3 cellular contexts compared by ENCODE assay signal in genomic region chr6:85112540-85112939, GRCh38.
TF ChIP-seq lines count a peak whose summit lies in the region.

No MANE protein-coding gene starts in this region.

TF ChIP-seq in A549, 52 proteins besides CTCF, POLR2A, EP300 and RAD21:
- TF ChIP-seq PBX3 (IDR thresholded peaks at IDR 0.05): no peak
- peak; percentile 77 for TF ChIP-seq MAFK (IDR thresholded peaks at IDR 0.05; ENCODE audit: partially characterized antibody)
- TF ChIP-seq HDAC2 (IDR thresholded peaks at IDR 0.05): no peak
- TF ChIP-seq NFE2L2 (conservative IDR thresholded peaks at IDR 0.05; ENCODE audit: low read length): peak; percentile 83
- no peak for TF ChIP-seq EHMT2 (IDR thresholded peaks at IDR 0.05; ENCODE audit: low read depth)
- TF ChIP-seq CHD2 (IDR thresholded peaks at IDR 0.05; ENCODE audit: low read length, partially characterized antibody): no peak
- TF ChIP-seq SREBF2 (IDR thresholded peaks at IDR 0.05): no peak
- TF ChIP-seq TP53 (CRISPR knock-in tag; IDR thresholded peaks at IDR 0.05): no peak
- no peak for TF ChIP-seq ZFP36 (IDR thresholded peaks at IDR 0.05; ENCODE audit: borderline replicate concordance, partially characterized antibody)
- TF ChIP-seq HEYL (CRISPR knock-in tag; IDR thresholded peaks at IDR 0.05): no peak

TF ChIP-seq in IMR-90, 13 proteins besides CTCF, POLR2A, EP300 and RAD21 (continued from another document):
- TF ChIP-seq RFX5 (IDR thresholded peaks at IDR 0.05; ENCODE audit: low read depth, low read length) (no peak), BHLHE40 (IDR thresholded peaks at IDR 0.05; ENCODE audit: low read depth, low read length) (no peak), MAFK (IDR thresholded peaks at IDR 0.05; ENCODE audit: low read depth, low read length) (peak; percentile 47), CEBPB (IDR thresholded peaks at IDR 0.05; ENCODE audit: low read depth, low read length) (no peak), MAZ (IDR thresholded peaks at IDR 0.05; ENCODE audit: borderline replicate concordance, low read depth, low read length) (no peak)
TF ChIP-seq in IMR-90: peak in this region for 2.

TF ChIP-seq in K562, 482 proteins besides CTCF, POLR2A, EP300 and RAD21:
- TF ChIP-seq DEAF1 (CRISPR knock-in tag; IDR thresholded peaks at IDR 0.05) (no peak), C11orf30 (IDR thresholded peaks at IDR 0.05; ENCODE audit: low read depth) (peak; percentile 57; the same call in 1 of the 2 replicates), ZBTB49 (CRISPR knock-in tag; IDR thresholded peaks at IDR 0.05; ENCODE audit: borderline replicate concordance) (no peak), ZNF134 (CRISPR knock-in tag; conservative IDR thresholded peaks at IDR 0.05) (no peak), NFXL1 (CRISPR knock-in tag; IDR thresholded peaks at IDR 0.05) (no peak), THAP7 (CRISPR knock-in tag; IDR thresholded peaks at IDR 0.05) (no peak), TCF7 (IDR thresholded peaks at IDR 0.05; ENCODE audit: borderline replicate concordance) (no peak), MAFG (tag; conservative IDR thresholded peaks at IDR 0.05) (peak; percentile 73), MED1 (CRISPR knock-in tag; IDR thresholded peaks at IDR 0.05; ENCODE audit: borderline replicate concordance) (no peak), POLR2G (IDR thresholded peaks at IDR 0.05; ENCODE audit: low read depth, low read length) (no peak), ZNF316 (IDR thresholded peaks at IDR 0.05) (peak; percentile 70), MAFK (IDR thresholded peaks at IDR 0.05; ENCODE audit: low read length) (peak; percentile 68; the same call in 1 of the 2 replicates), SRSF9 (IDR thresholded peaks at IDR 0.05; ENCODE audit: borderline replicate concordance, low read depth, low read length) (no peak), KDM2B (CRISPR knock-in tag; IDR thresholded peaks at IDR 0.05) (no peak), BMI1 (IDR thresholded peaks at IDR 0.05; ENCODE audit: low read length) (no peak), EGR1 (conservative IDR thresholded peaks at IDR 0.05) (no peak), ZNF280B (CRISPR knock-in tag; IDR thresholded peaks at IDR 0.05) (no peak), MAFF (IDR thresholded peaks at IDR 0.05; ENCODE audit: low read length) (peak; percentile 75), TEAD4 (IDR thresholded peaks at IDR 0.05; ENCODE audit: low read length) (no peak), TEAD4 (CRISPR knock-in tag; IDR thresholded peaks at IDR 0.05; ENCODE audit: borderline replicate concordance) (no peak), NFE2 (IDR thresholded peaks at IDR 0.05; ENCODE audit: low read depth) (peak; percentile 59), NFE2L1 (tag; IDR thresholded peaks at IDR 0.05; ENCODE audit: borderline replicate concordance, low read depth) (peak; percentile 62; the same call in 1 of the 2 replicates)
TF ChIP-seq in K562: peak in this region for 7.
